In the genomic region with DNA sequence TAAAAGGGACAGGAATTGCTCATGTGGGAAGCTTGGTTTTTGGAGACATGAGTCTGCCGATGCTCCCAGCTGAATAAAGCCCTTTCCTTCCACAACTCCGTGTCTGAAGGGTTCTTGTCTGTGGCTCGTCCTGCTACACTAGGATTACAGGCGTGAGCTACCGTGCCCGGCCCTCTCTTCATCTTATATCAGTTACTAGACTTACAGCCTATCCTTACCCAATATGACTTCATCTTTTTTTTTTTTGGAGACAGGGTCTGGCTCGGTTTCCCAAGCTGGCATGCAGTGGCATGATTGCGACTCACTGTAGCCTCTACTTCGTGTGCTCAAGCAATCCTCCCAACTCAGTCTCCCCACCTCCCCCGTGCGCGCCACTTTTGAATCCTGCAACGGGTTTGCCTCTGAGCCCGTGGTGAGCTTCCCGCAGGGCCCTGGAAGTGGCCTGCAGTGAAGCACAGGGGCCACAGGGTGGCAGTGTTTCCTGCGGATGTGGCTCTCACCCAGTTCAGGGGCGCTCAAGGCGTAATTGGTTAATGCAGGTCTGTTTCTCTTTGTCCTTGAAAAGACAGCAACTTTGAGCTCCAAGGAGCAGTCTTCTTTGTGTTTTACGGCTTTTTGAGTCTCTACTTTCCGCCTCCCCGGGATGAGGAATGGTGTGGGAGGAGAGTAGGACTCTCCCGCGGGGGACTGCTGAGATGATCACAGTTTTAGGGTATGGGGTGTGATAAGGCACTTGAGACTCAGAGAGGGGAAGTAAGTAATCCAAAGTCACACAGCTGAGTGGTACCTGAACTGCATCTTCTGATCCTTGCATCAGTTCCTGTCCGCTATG, we compare ENCODE assay signal across 9 cellular contexts. TPM values are rescaled to one million over a fixed set of nuclear protein-coding genes. Genes with fewer than 3 reads are reported as not detected.
DNase-seq lines count a peak whose midpoint lies in the region; ATAC-seq and TF ChIP-seq lines count a peak whose summit lies in the region.
"Had no signal": no experiment of that assay in that cellular context is flagged by ENCODE, and none has a peak within 500 bp of the region (broad histone marks: within the 10 kb centered on the region; RNA-seq: fewer than 3 reads in every experiment).

No MANE protein-coding gene starts in this region.

- H3K9ac ChIP-seq in PC-3 (ENCODE audit: low read length) (no peak overlapping the region), neural progenitor cell (no peak overlapping the region)

- peaks cover 6% of the 10 kb centered on the region for H3K4me1 Mint-ChIP-seq in activated T-cell treated with anti-CD3 and anti-CD28 coated beads, Interleukin-2, amount 50 U/mL, for 4 hours (ENCODE audit: low read depth)
- H3K4me1 Mint-ChIP-seq in neural progenitor cell, result peaks cover 6% of the 10 kb centered on the region

- H3F3A ChIP-seq in PC-3 (ENCODE audit: low read length, unreplicated experiment), result no peaks in the 10 kb centered on the region
- H3F3A ChIP-seq in neural progenitor cell (ENCODE audit: low read depth), result no peaks in the 10 kb centered on the region

- peaks cover 13% of the 10 kb centered on the region for H3K27me3 Mint-ChIP-seq in activated T-cell treated with anti-CD3 and anti-CD28 coated beads, Interleukin-2, amount 50 U/mL, for 4 hours (ENCODE audit: low read depth)
- peaks cover 26% of the 10 kb centered on the region for H3K27me3 Mint-ChIP-seq in neural progenitor cell (ENCODE audit: insufficient read depth, low read depth)

- peak; percentile 89 for TF ChIP-seq CTCF in PC-3 (conservative IDR thresholded peaks at IDR 0.05; ENCODE audit: low read depth, low read length)
- TF ChIP-seq CTCF in neural progenitor cell (IDR thresholded peaks at IDR 0.05), result peak; percentile 99

- no peaks in the 10 kb centered on the region for H3K79me2 ChIP-seq in PC-3 (ENCODE audit: low read length)
- no peaks in the 10 kb centered on the region for H3K79me2 ChIP-seq in neural progenitor cell (ENCODE audit: low read depth)

- H4K20me1 ChIP-seq in PC-3 (ENCODE audit: low read length) (no peaks in the 10 kb centered on the region), neural progenitor cell (ENCODE audit: low read depth) (no peaks in the 10 kb centered on the region)
- H4K20me1 ChIP-seq: BLaER1 treated with 17β-estradiol and CSF1 and Interleukin-3, amounts not matched to agents 10 nM and 100 nM had no signal

- peak overlapping the region; percentile 35 for H3K4me2 ChIP-seq in PC-3 (ENCODE audit: low read length)
- peak overlapping the region; percentile 48 for H3K4me2 ChIP-seq in neural progenitor cell

- no peaks in the 10 kb centered on the region for H3K36me3 Mint-ChIP-seq in activated T-cell treated with anti-CD3 and anti-CD28 coated beads, Interleukin-2, amount 50 U/mL, for 4 hours (ENCODE audit: insufficient read depth)
- H3K36me3 Mint-ChIP-seq in neural progenitor cell, result no peaks in the 10 kb centered on the region

- peak overlapping the region; percentile 63 for H3K4me3 Mint-ChIP-seq in activated T-cell treated with anti-CD3 and anti-CD28 coated beads, Interleukin-2, amount 50 U/mL, for 4 hours
- no peak overlapping the region for H3K4me3 Mint-ChIP-seq in neural progenitor cell

- H3K36me3 ChIP-seq in PC-3 (ENCODE audit: low read depth, low read length) (no peaks in the 10 kb centered on the region), neural progenitor cell (no peaks in the 10 kb centered on the region)
- H3K36me3 ChIP-seq: BLaER1 treated with 17β-estradiol and CSF1 and Interleukin-3, amounts not matched to agents 10 nM and 100 nM had no signal

- no TSS peak for BruUV-seq in PC-3 (replicated peaks; lab: Mats Ljungman, UMichigan)

- no peak overlapping the region for H3K27ac ChIP-seq in PC-3 (ENCODE audit: low read length)
- H3K27ac ChIP-seq in neural progenitor cell, result no peak overlapping the region
- no peak overlapping the region for H3K27ac ChIP-seq in substantia nigra (ENCODE audit: low read depth, low read length, poor library complexity, severe bottlenecking)
- H3K27ac ChIP-seq: BLaER1 treated with 17β-estradiol and CSF1 and Interleukin-3, amounts not matched to agents 10 nM and 100 nM had no signal

- ATAC-seq in PC-3, result peak; percentile 93
- ATAC-seq in activated T-cell treated with anti-CD3 and anti-CD28 coated beads, Interleukin-2, amount 50 U/mL, for 4 hours, result peak; percentile 96

- intact Hi-C loops in PC-3 (cut with micrococcal nuclease), result loop anchor here (1.0 to 10.0 kb wide), 3 partner anchors 67 to 475 kb away; no protein-coding TSS in a partner anchor

- CTCF ChIA-PET in PC-3 (lab: Charles Lee), result interaction anchor here (0.5 to 1.5 kb wide), 8 partner anchors 9 to 478 kb away, joined by 3 to 37 read pairs (median 4); no protein-coding TSS in a partner anchor

- no peaks in the 10 kb centered on the region for H3K9me3 Mint-ChIP-seq in activated T-cell treated with anti-CD3 and anti-CD28 coated beads, Interleukin-2, amount 50 U/mL, for 4 hours
- peaks cover 2% of the 10 kb centered on the region for H3K9me3 Mint-ChIP-seq in neural progenitor cell

- H3K27me3 ChIP-seq in PC-3 (ENCODE audit: low read length) (no peaks in the 10 kb centered on the region), neural progenitor cell (peaks cover 41% of the 10 kb centered on the region)
- H3K27me3 ChIP-seq: BLaER1 treated with 17β-estradiol and CSF1 and Interleukin-3, amounts not matched to agents 10 nM and 100 nM had no signal

- H2AFZ ChIP-seq in PC-3 (ENCODE audit: low read length) (peak overlapping the region; percentile 73), neural progenitor cell (replicated peaks) (peak overlapping the region; percentile 91)

- H3K27ac Mint-ChIP-seq in neural progenitor cell, result peak overlapping the region; percentile 82

- no peak overlapping the region; the same call in 1 of the 2 replicates for H3K4me3 ChIP-seq in PC-3 (ENCODE audit: low read length)
- no peak overlapping the region for H3K4me3 ChIP-seq in neural progenitor cell
- H3K4me3 ChIP-seq: BLaER1 treated with 17β-estradiol and CSF1 and Interleukin-3, amounts not matched to agents 10 nM and 100 nM had no signal

- DNase-seq in NCI-H2081 (lab: John Stamatoyannopoulos, UW) (peak; percentile 74), NCI-H2081 treated with DMSO at 0.1 percent for 48 hours (lab: John Stamatoyannopoulos, UW) (no peak), HUDEP-2 (lab: John Stamatoyannopoulos, UW; ENCODE audit: unreplicated experiment in 76 of 76) (peak in 60 of 76 experiments; percentile 7 to 80 (median 36)), PC-3 (peak; percentile 80), fibroblast of gingiva (ENCODE audit: low read depth) (peak; percentile 37), neural progenitor cell (ENCODE audit: low spot score) (peak; percentile 89), substantia nigra (lab: John Stamatoyannopoulos, UW) (peak in 38 of 49 donors; percentile 4 to 63 (median 25))
- peak; percentile 65 for DNase-seq in activated T-cell treated with anti-CD3 and anti-CD28 coated beads, Interleukin-2, amount 50 U/mL, for 4 hours

- no peaks in the 10 kb centered on the region for H3K4me1 ChIP-seq in PC-3 (ENCODE audit: insufficient read depth, low read length)
- no peaks in the 10 kb centered on the region for H3K4me1 ChIP-seq in neural progenitor cell

- H3K9me2 ChIP-seq in PC-3 (replicated peaks; ENCODE audit: low read length), result no peaks in the 10 kb centered on the region

- POLR2A ChIA-PET in PC-3 (lab: Charles Lee; ENCODE audit: unreplicated experiment), result no interaction called here

- H3K9me3 ChIP-seq in PC-3 (ENCODE audit: low read length) (no peaks in the 10 kb centered on the region), neural progenitor cell (ENCODE audit: low read depth) (no peaks in the 10 kb centered on the region)
- H3K9me3 ChIP-seq: BLaER1 treated with 17β-estradiol and CSF1 and Interleukin-3, amounts not matched to agents 10 nM and 100 nM had no signal

RNA-seq across cellular contexts. Expression of a gene that starts 22.7 kb away (rescaled TPM):
- total RNA-seq in PC-3 (2014; rRNA removed) (5.5 and 12.4 TPM in 2 replicates), neural progenitor cell (ENCODE audit: low replicate concordance) (21.1 and 32.2 TPM in 2 replicates)
- total RNA-seq in activated T-cell treated with anti-CD3 and anti-CD28 coated beads, Interleukin-2, amount 50 U/mL, for 4 hours, result under 1 TPM; 0.27 to 0.66 (median 0.40) TPM
